ENCODE assay signal across 8 cellular contexts in the genomic region with DNA sequence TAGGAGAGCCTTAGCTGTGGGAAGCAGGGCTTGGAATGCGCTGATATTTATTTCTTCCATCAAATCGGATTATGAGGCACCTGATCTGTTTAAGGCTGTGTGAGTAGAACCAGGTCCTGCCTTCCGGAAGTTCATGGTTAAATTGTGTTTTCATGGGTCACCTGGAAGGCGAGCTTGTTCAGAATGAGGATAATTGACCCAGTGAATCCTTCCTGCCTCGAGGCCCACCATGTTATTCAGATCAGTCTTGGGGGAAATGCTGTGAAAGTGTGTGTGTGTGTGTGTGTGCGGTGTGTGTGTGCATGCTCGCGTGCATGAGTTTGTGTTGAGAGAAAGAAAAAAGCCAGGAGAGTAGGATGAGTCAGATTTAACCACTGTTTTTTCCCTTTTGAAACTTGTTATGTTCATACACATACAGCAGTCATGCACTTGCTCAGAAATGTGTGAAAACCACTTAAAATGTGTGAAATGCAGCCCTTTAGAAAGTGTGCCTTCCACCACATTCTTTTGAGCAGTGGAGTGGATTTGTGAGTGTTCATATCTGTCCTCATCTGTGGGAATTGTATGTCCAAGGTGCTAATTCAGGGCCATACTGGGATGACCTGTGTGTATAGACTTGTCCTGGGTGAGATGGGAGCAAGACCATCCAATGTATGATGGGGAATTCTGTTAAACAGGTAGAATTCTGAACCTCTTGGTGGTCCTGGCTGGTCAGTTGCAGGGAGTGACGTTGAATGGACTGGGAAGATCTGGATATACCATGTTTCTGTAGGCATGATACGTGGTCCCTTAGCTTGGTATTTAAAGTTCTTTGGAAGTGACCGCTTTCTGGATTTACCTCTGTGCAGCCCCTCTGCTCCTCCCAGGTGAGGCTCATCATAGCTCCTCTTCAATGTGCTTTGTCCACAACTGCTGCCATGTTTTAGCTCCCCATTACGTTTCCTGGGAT. TPM values are rescaled to one million over a fixed set of nuclear protein-coding genes. Genes with fewer than 3 reads are reported as not detected.
DNase-seq lines count a peak whose midpoint lies in the region; ATAC-seq lines count a peak whose summit lies in the region.

No MANE protein-coding gene starts in this region.

- intact Hi-C loops in Right ventricle myocardium inferior (cut with DNase I) = no loop called here

- DNase-seq in activated effector memory CD4-positive, alpha-beta T cell treated with Interleukin-2 at 50 U/mL for 16 hours = peak; percentile 33
- DNase-seq in renal cortical epithelial cell (ENCODE audit: low read depth) (peak; percentile 92), iPS-NIHi7 (ENCODE audit: extremely low spot score) (no peak), Right ventricle myocardium inferior (ENCODE audit: missing footprints) (no peak), RPMI8226 (no peak), DMS79 treated with DMSO at 0.1 percent for 48 hours (lab: John Stamatoyannopoulos, UW) (no peak)

- ATAC-seq in GM19324 (IDR thresholded peaks at IDR 0.05; ENCODE audit: low FRiP score, unreplicated experiment) = peak; percentile 48
- peak; percentile 51 for ATAC-seq in HG03575 (IDR thresholded peaks at IDR 0.05; ENCODE audit: extremely low read depth, insufficient number of reproducible peaks, low FRiP score, unreplicated experiment)
- ATAC-seq in Right ventricle myocardium inferior = no peak

RNA-seq across cellular contexts. Expression of a gene that starts 36.9 kb away (rescaled TPM):
- total RNA-seq in renal cortical epithelial cell (28.8 and 31.4 TPM in 2 replicates), Right ventricle myocardium inferior (18.0 TPM)

Comparison
In these comparisons a context has a peak if more than half of its experiments do, and no peak if none do; other contexts are left out.
1. DNase-seq: peak in activated effector memory CD4-positive, alpha-beta T cell treated with Interleukin-2 at 50 U/mL for 16 hours (single experiment) and renal cortical epithelial cell (single experiment); none in iPS-NIHi7 (single experiment), Right ventricle myocardium inferior (single experiment), RPMI8226 (single experiment) and DMS79 treated with DMSO at 0.1 percent for 48 hours (single experiment).